ENCODE assay signal across 8 cellular contexts in genomic region chr18:76524900-76525698, GRCh38. TPM values are rescaled to one million over a fixed set of nuclear protein-coding genes. Genes with fewer than 3 reads are reported as not detected.
DNase-seq lines count a peak whose midpoint lies in the region; ATAC-seq and TF ChIP-seq lines count a peak whose summit lies in the region.

No MANE protein-coding gene starts in this region.

- ATAC-seq in HG03469 (IDR thresholded peaks at IDR 0.05; ENCODE audit: unreplicated experiment) (no peak), HG03045 (IDR thresholded peaks at IDR 0.05; ENCODE audit: unreplicated experiment) (no peak), GM21528 (IDR thresholded peaks at IDR 0.05; ENCODE audit: low FRiP score, unreplicated experiment) (no peak)

- H3K27ac ChIP-seq in HUES48 (ENCODE audit: low read depth, low read length) (no peak overlapping the region), SJCRH30 (no peak overlapping the region), neutrophil (peak overlapping the region; percentile 7)

- no peak for TF ChIP-seq CTCF in fibroblast of the aortic adventitia (IDR thresholded peaks at IDR 0.05; ENCODE audit: insufficient read depth, low read length)
- TF ChIP-seq CTCF in neutrophil (IDR thresholded peaks at IDR 0.05): no peak

- no peak overlapping the region for H3K9ac ChIP-seq in HUES48 (ENCODE audit: low read depth, low read length)

- peak overlapping the region; percentile 11 for H3K4me3 ChIP-seq in HUES48 (ENCODE audit: low read depth, low read length)
- H3K4me3 ChIP-seq in SJCRH30: peak overlapping the region; percentile 22; the same call in 1 of the 2 replicates
- H3K4me3 ChIP-seq in fibroblast of the aortic adventitia (ENCODE audit: low read depth, low read length): peak overlapping the region; percentile 47
- H3K4me3 ChIP-seq in neutrophil (ENCODE audit: low read depth in 1 of 2, low read length in 1 of 2): no peak overlapping the region

- H3K27me3 ChIP-seq in HUES48 (ENCODE audit: control insufficient read depth, insufficient read depth, low read length): peaks cover 10% of the 10 kb centered on the region; the same call in 1 of the 2 replicates
- H3K27me3 ChIP-seq in SJCRH30: no peaks in the 10 kb centered on the region
- H3K27me3 ChIP-seq in neutrophil: no peaks in the 10 kb centered on the region

- DNase-seq in AG08396 (ENCODE audit: low spot score): peak; percentile 81
- DNase-seq in SJCRH30: peak in 1 of 2 experiments; percentile 12
- peak; percentile 42 for DNase-seq in fibroblast of the aortic adventitia (ENCODE audit: low read depth)

- H3K9me3 ChIP-seq in HUES48 (ENCODE audit: control insufficient read depth, insufficient read depth, low read length) (no peaks in the 10 kb centered on the region), SJCRH30 (replicated peaks) (no peaks in the 10 kb centered on the region), neutrophil (no peaks in the 10 kb centered on the region)

- H3K4me1 ChIP-seq in HUES48 (ENCODE audit: control insufficient read depth, insufficient read depth, low read length) (peaks cover 44% of the 10 kb centered on the region), SJCRH30 (peaks cover 3% of the 10 kb centered on the region; the same call in 1 of the 2 replicates), neutrophil (ENCODE audit: control insufficient read depth in 1 of 2, insufficient read depth in 1 of 2, low read depth in 1 of 2, low read length in 1 of 2) (peaks cover 28 to 33% of the 10 kb centered on the region in 2 experiments)

- H3K36me3 ChIP-seq in HUES48 (ENCODE audit: control insufficient read depth, insufficient read depth, low read length): no peaks in the 10 kb centered on the region
- no peaks in the 10 kb centered on the region for H3K36me3 ChIP-seq in SJCRH30
- H3K36me3 ChIP-seq in neutrophil: no peaks in the 10 kb centered on the region

RNA-seq across cellular contexts. Expression of gene ZNF516, which starts 30.1 kb away (rescaled TPM):
- 6.3 and 8.2 TPM in 2 replicates for total RNA-seq in SJCRH30 (2014; rRNA removed; shearing (Covaris generic))
- 10.8 and 21.9 TPM in 2 replicates for total RNA-seq in fibroblast of the aortic adventitia (ENCODE audit: low replicate concordance)

Comparison
In these comparisons a context has a peak if more than half of its experiments do, and no peak if none do; other contexts are left out.
1. H3K4me3 ChIP-seq: peak in HUES48 (single experiment), SJCRH30 (single experiment) and fibroblast of the aortic adventitia (single experiment); none in neutrophil (0 of 2).